ENCODE assay signal across 1 cellular context in genomic region chr16:67883872-67884261, GRCh38.
TF ChIP-seq lines count a peak whose summit lies in the region.

No MANE protein-coding gene starts in this region.

TF ChIP-seq in HCT116, 20 proteins besides CTCF, POLR2A, EP300 and RAD21:
- no peak for TF ChIP-seq MAX (IDR thresholded peaks at IDR 0.05)
